ENCODE assay signal across 1 cellular context in the genomic region with DNA sequence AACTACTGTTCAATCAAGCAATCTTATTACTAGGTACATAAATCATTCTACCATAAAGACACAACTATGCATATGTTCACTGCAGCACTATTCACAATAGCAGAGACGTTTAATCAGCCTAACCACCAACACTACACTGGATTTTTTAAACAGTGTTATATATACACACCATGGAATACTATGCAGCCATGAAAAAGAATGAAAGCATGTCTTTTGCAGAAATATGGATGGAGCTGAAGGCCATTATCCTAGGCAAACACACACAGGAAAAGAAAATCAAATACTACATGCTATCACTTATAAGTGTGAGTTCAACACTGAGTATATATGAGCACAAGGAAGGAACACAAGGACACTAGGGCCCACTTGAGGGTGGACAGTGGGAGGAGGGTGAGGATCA.
TF ChIP-seq lines count a peak whose summit lies in the region.

No MANE protein-coding gene starts in this region.

TF ChIP-seq in K562, 482 proteins besides CTCF, POLR2A, EP300 and RAD21 (continued from another document):
- TF ChIP-seq, protein P1, sequence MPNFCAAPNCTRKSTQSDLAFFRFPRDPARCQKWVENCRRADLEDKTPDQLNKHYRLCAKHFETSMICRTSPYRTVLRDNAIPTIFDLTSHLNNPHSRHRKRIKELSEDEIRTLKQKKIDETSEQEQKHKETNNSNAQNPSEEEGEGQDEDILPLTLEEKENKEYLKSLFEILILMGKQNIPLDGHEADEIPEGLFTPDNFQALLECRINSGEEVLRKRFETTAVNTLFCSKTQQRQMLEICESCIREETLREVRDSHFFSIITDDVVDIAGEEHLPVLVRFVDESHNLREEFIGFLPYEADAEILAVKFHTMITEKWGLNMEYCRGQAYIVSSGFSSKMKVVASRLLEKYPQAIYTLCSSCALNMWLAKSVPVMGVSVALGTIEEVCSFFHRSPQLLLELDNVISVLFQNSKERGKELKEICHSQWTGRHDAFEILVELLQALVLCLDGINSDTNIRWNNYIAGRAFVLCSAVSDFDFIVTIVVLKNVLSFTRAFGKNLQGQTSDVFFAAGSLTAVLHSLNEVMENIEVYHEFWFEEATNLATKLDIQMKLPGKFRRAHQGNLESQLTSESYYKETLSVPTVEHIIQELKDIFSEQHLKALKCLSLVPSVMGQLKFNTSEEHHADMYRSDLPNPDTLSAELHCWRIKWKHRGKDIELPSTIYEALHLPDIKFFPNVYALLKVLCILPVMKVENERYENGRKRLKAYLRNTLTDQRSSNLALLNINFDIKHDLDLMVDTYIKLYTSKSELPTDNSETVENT (CRISPR knock-in tag; IDR thresholded peaks at IDR 0.05), result no peak
- TF ChIP-seq SMAD4 (CRISPR knock-in tag; conservative IDR thresholded peaks at IDR 0.05) (no peak), CUX1 (CRISPR knock-in tag; IDR thresholded peaks at IDR 0.05) (no peak), ADNP (tag; IDR thresholded peaks at IDR 0.05) (no peak), ZNF311 (CRISPR knock-in tag; IDR thresholded peaks at IDR 0.05) (no peak), RBM25 (IDR thresholded peaks at IDR 0.05; ENCODE audit: low read depth, low read length, severe bottlenecking) (peak; percentile 17), RFX5 (IDR thresholded peaks at IDR 0.05; ENCODE audit: low read depth, low read length) (no peak), ZNF146 (CRISPR knock-in tag; IDR thresholded peaks at IDR 0.05; ENCODE audit: unreplicated experiment) (peak; percentile 51), SRSF3 (IDR thresholded peaks at IDR 0.05; ENCODE audit: insufficient read depth, low read length) (no peak)
